ENCODE assay signal across 22 cellular contexts in genomic region chr11:71979094-71979493, GRCh38. TPM values are rescaled to one million over a fixed set of nuclear protein-coding genes. Genes with fewer than 3 reads are reported as not detected.
A peak's percentile ranks its signal among the peaks of the same experiment; 100 is the strongest.
DNase-seq lines count a peak whose midpoint lies in the region; ATAC-seq, FAIRE-seq and TF ChIP-seq lines count a peak whose summit lies in the region.
"Had no signal": no experiment of that assay in that cellular context is flagged by ENCODE, and none has a peak within 500 bp of the region (broad histone marks: within the 10 kb centered on the region; RNA-seq: fewer than 3 reads in every experiment).

No MANE protein-coding gene starts in this region.

- H3K27me3 Mint-ChIP-seq in naive B cell (no peaks in the 10 kb centered on the region), mesothelial cell of epicardium (ENCODE audit: low read depth) (no peaks in the 10 kb centered on the region)
- H3K27me3 Mint-ChIP-seq: CD4-positive, CD25-positive, alpha-beta regulatory T cell; IgD-negative memory B cell had no signal

- H3K4me1 ChIP-seq in HepG2 (ENCODE audit: insufficient read depth, low read length) (no peaks in the 10 kb centered on the region), right lobe of liver (no peaks in the 10 kb centered on the region), breast epithelium (no peaks in the 10 kb centered on the region)
- H3K4me1 ChIP-seq: HAP-1, Peyer's patch had no signal

- CTCF ChIA-PET in HepG2 (lab: Yijun Ruan, JAX; ENCODE audit: low intra/inter-chr PET ratio, low total read pairs): no interaction called here

- 95% methylated on average over 4 of the region's 4 CpGs for WGBS in HepG2 (ENCODE audit: low lambda C conversion rate)
- WGBS in right lobe of liver (ENCODE audit: insufficient coverage, low coverage, low lambda C conversion rate, missing lambda C conversion rate): 96% methylated on average over 3 of the region's 4 CpGs

- in situ Hi-C loops in HepG2 (cut with HindIII; ENCODE audit: extremely low pct_ligation_motif_present, low pct_unique_long_range_greater_than_20kb): no loop called here

- H3K27ac ChIP-seq in HepG2 (ENCODE audit: extremely low read length, insufficient read depth, low read length) (no peak overlapping the region), right lobe of liver (no peak overlapping the region), caudate nucleus (ENCODE audit: low read depth, low read length) (peak overlapping the region; percentile 83), breast epithelium (no peak overlapping the region)
- H3K27ac ChIP-seq: KMS-11, Peyer's patch had no signal

- no peak for TF ChIP-seq RAD21 in HepG2 (CRISPR knock-in tag; IDR thresholded peaks at IDR 0.05)

- intact Hi-C loops in HepG2 (cut with micrococcal nuclease; ENCODE audit: unreplicated experiment) (no loop called here), right lobe of liver (cut with DNase I) (no loop called here), breast epithelium (cut with DNase I; ENCODE audit: low total_unique reads) (no loop called here)

- H3K9me3 Mint-ChIP-seq in naive B cell (no peaks in the 10 kb centered on the region), mesothelial cell of epicardium (no peaks in the 10 kb centered on the region)
- H3K9me3 Mint-ChIP-seq: CD4-positive, CD25-positive, alpha-beta regulatory T cell; IgD-negative memory B cell had no signal

- H4K20me1 ChIP-seq in HepG2 (ENCODE audit: insufficient read depth, low read length): no peaks in the 10 kb centered on the region

- peaks cover 15 to 38% of the 10 kb centered on the region in 2 experiments for H3K36me3 ChIP-seq in HepG2 (replicated peaks in 1 of 2; ENCODE audit: control insufficient read depth in 1 of 2, insufficient read depth in 2 of 2, low read length in 2 of 2)
- peaks cover 0 to 7% (median 3%) of the 10 kb centered on the region in 4 donors for H3K36me3 ChIP-seq in right lobe of liver
- H3K36me3 ChIP-seq in breast epithelium: no peaks in the 10 kb centered on the region

- TF ChIP-seq POLR2A in HepG2 (IDR thresholded peaks at IDR 0.05; ENCODE audit: insufficient read depth in 1 of 2, low read depth in 2 of 2, low read length in 2 of 2) (no peak), right lobe of liver (IDR thresholded peaks at IDR 0.05) (no peak), breast epithelium (IDR thresholded peaks at IDR 0.05) (no peak)

- BruUV-seq in HepG2 (replicated peaks; lab: Mats Ljungman, UMichigan): no TSS peak

- no peak overlapping the region for H3K4me3 Mint-ChIP-seq in naive B cell
- H3K4me3 Mint-ChIP-seq in mesothelial cell of epicardium: no peak overlapping the region
- H3K4me3 Mint-ChIP-seq: CD4-positive, CD25-positive, alpha-beta regulatory T cell; IgD-negative memory B cell had no signal

- H3K27ac Mint-ChIP-seq in naive B cell (peak overlapping the region in 5 of 6 donors; percentile 36 to 80 (median 46)), mesothelial cell of epicardium (no peak overlapping the region)
- H3K27ac Mint-ChIP-seq: CD4-positive, CD25-positive, alpha-beta regulatory T cell had no signal

- no peak overlapping the region for H2AFZ ChIP-seq in HepG2 (ENCODE audit: low read length)

- TF ChIP-seq CTCF in HepG2 (CRISPR knock-in tag; IDR thresholded peaks at IDR 0.05): no peak
- TF ChIP-seq CTCF in right lobe of liver (IDR thresholded peaks at IDR 0.05): no peak
- no peak for TF ChIP-seq CTCF in mesothelial cell of epicardium (IDR thresholded peaks at IDR 0.05; ENCODE audit: unreplicated experiment)
- TF ChIP-seq CTCF in breast epithelium (IDR thresholded peaks at IDR 0.05): no peak

- peaks cover 2% of the 10 kb centered on the region for H3K79me2 ChIP-seq in HepG2 (ENCODE audit: insufficient read depth, low read length)

- H3K9me3 ChIP-seq in HepG2 (ENCODE audit: low read length) (no peaks in the 10 kb centered on the region), right lobe of liver (no peaks in the 10 kb centered on the region), breast epithelium (no peaks in the 10 kb centered on the region)
- H3K9me3 ChIP-seq: HAP-1, Peyer's patch had no signal

- H3K36me3 Mint-ChIP-seq in naive B cell (no peaks in the 10 kb centered on the region), mesothelial cell of epicardium (peaks cover 14% of the 10 kb centered on the region)

- ATAC-seq in HepG2 (no peak), right lobe of liver (no peak), naive B cell (ENCODE audit: low read depth in 2 of 2) (no peak)

- H3K9ac ChIP-seq in HepG2 (ENCODE audit: insufficient read depth, low read depth, low read length): no peak overlapping the region
- H3K9ac ChIP-seq: KMS-11 had no signal

- no peak for FAIRE-seq in HepG2 (lab: Jason Lieb, UNC)
- FAIRE-seq: D721Med had no signal

- DNase-seq in HepG2 (ENCODE audit: low spot score): no peak
- DNase-seq in right lobe of liver: no peak
- DNase-seq in caudate nucleus (lab: John Stamatoyannopoulos, UW): no peak
- DNase-seq in naive B cell: no peak
- no peak for DNase-seq in mesothelial cell of epicardium (ENCODE audit: low spot score in 2 of 2, unreplicated experiment in 2 of 2)
- no peak for DNase-seq in breast epithelium (ENCODE audit: low spot score in 2 of 2)
- no peak for DNase-seq in DMS79 (lab: John Stamatoyannopoulos, UW)
- DNase-seq: 8988T; ACHN; CD4-positive, CD25-positive, alpha-beta regulatory T cell; GOT3; MM.1S; NCI-H2029 treated with DMSO at 0.1 percent for 48 hours; NCI-H446 treated with DMSO at 0.1 percent for 48 hours; NCI-H526; OCI-M1; Peyer's patch; SHP77 treated with DMSO at 0.1 percent for 48 hours had no signal

- H3K4me3 ChIP-seq in HepG2 (replicated peaks in 1 of 3; ENCODE audit: insufficient read depth in 1 of 3, low read depth in 2 of 3, low read length in 3 of 3) (no peak overlapping the region), right lobe of liver (no peak overlapping the region), breast epithelium (no peak overlapping the region)
- H3K4me3 ChIP-seq: HAP-1, Peyer's patch had no signal

- no peak for TF ChIP-seq EP300 in HepG2 (IDR thresholded peaks at IDR 0.05; ENCODE audit: low read depth in 2 of 2, low read length in 2 of 2)
- no peak for TF ChIP-seq EP300 in HepG2 (CRISPR knock-in tag; IDR thresholded peaks at IDR 0.05; ENCODE audit: borderline replicate concordance)

- POLR2A ChIA-PET in HepG2 (lab: Yijun Ruan, JAX): no interaction called here

- peaks cover 13 to 30% (median 28%) of the 10 kb centered on the region in 3 donors for H3K4me1 Mint-ChIP-seq in naive B cell
- no peaks in the 10 kb centered on the region for H3K4me1 Mint-ChIP-seq in mesothelial cell of epicardium

- no peaks in the 10 kb centered on the region for H3K27me3 ChIP-seq in HepG2 (ENCODE audit: control insufficient read depth in 1 of 2, insufficient read depth in 2 of 2, low read length in 2 of 2)
- no peaks in the 10 kb centered on the region for H3K27me3 ChIP-seq in right lobe of liver
- H3K27me3 ChIP-seq in breast epithelium: no peaks in the 10 kb centered on the region
- H3K27me3 ChIP-seq: Peyer's patch had no signal

- H3K4me2 ChIP-seq in HepG2 (ENCODE audit: low read depth, low read length): no peak overlapping the region
- H3K4me2 ChIP-seq: KMS-11 had no signal

RNA-seq across cellular contexts. Expression of gene IL18BP, which starts 19.6 kb away (rescaled TPM):
- total RNA-seq in HepG2 (2016; rRNA removed; fragmentation: Illumina TruSeq; extraction: Trizol) (1.0 and 4.1 TPM in 2 replicates), right lobe of liver (10 to 100 TPM in 1 of 6 experiments, 1 to 10 TPM in 5; 2.2 to 13.0 (median 3.7) TPM), mesothelial cell of epicardium (18.4 to 20.9 TPM (median 18.6 TPM) in 3 replicates), breast epithelium (10 to 100 TPM in 2 of 3 donors, 1 to 10 TPM in 1; 2.6 to 10.4 (median 10.2) TPM)
- total RNA-seq in HepG2 (2016; cell fraction: cytosol; rRNA removed; fragmentation: Illumina TruSeq; extraction: Trizol; ENCODE audit: low read depth): 0.40 and 0.44 TPM in 2 replicates
- total RNA-seq in HepG2 (2016; cell fraction: insoluble cytoplasmic fraction; rRNA removed; fragmentation: Illumina TruSeq; extraction: Trizol): 0.56 and 5.0 TPM in 2 replicates
- total RNA-seq in HepG2 (2016; cell fraction: membrane; rRNA removed; fragmentation: Illumina TruSeq; extraction: Trizol): 0.83 and 0.93 TPM in 2 replicates
- 9.0 and 13.2 TPM in 2 replicates for total RNA-seq in HepG2 (2016; cell fraction: nucleus; rRNA removed; fragmentation: Illumina TruSeq; extraction: Trizol)
- polyA plus RNA-seq in HepG2 (2011; rRNA removed) (12.6 and 12.8 TPM in 2 replicates), naive B cell (ENCODE audit: low read depth in 6 of 6) (10 to 100 TPM in 1 of 6 donors, 1 to 10 TPM in 5; 2.1 to 10.4 (median 5.7) TPM)
- 2.0 and 3.4 TPM in 2 replicates for polyA plus RNA-seq in HepG2 (2011; cell fraction: cytosol; rRNA removed)
- polyA plus RNA-seq in HepG2 (2011; cell fraction: nucleus; rRNA removed): 74.1 and 107 TPM in 2 replicates
- 6.4 and 9.6 TPM in 2 replicates for polyA plus RNA-seq in HepG2 (2012)
- polyA plus RNA-seq in HepG2 (2016; cell fraction: cytosol; fragmentation: Illumina TruSeq; extraction: Trizol; ENCODE audit: low read depth): 0.65 and 0.94 TPM in 2 replicates
- polyA plus RNA-seq in HepG2 (2016; cell fraction: insoluble cytoplasmic fraction; fragmentation: Illumina TruSeq; extraction: Trizol; ENCODE audit: low read depth): 0.89 and 1.3 TPM in 2 replicates
- polyA plus RNA-seq in HepG2 (2016; cell fraction: membrane; fragmentation: Illumina TruSeq; extraction: Trizol; ENCODE audit: low read depth): 1.1 and 1.4 TPM in 2 replicates
- 40.3 and 43.0 TPM in 2 replicates for polyA plus RNA-seq in HepG2 (2016; cell fraction: nucleus; fragmentation: Illumina TruSeq; extraction: Trizol; ENCODE audit: insufficient read depth, low read depth)
- 13.0 and 17.5 TPM in 2 replicates for polyA minus RNA-seq in HepG2 (2011; rRNA and poly(A)+ RNA removed; ENCODE audit: low replicate concordance)
- 1.2 and 1.4 TPM in 2 replicates for polyA minus RNA-seq in HepG2 (2011; cell fraction: cytosol; rRNA and poly(A)+ RNA removed)
- 18.8 and 20.0 TPM in 2 replicates for polyA minus RNA-seq in HepG2 (2011; cell fraction: nucleus; rRNA and poly(A)+ RNA removed)

RNA-seq across cellular contexts. Expression of gene RNF121, which starts 50.2 kb away (rescaled TPM):
- total RNA-seq in HepG2 (2016; rRNA removed; fragmentation: Illumina TruSeq; extraction: Trizol) (18.9 and 28.6 TPM in 2 replicates), right lobe of liver (10 to 100 TPM; 14.8 to 23.7 (median 18.9) TPM), mesothelial cell of epicardium (48.3 to 55.4 TPM (median 52.2 TPM) in 3 replicates), breast epithelium (10 to 100 TPM; 21.8 to 39.0 (median 37.3) TPM)
- 8.5 and 9.6 TPM in 2 replicates for total RNA-seq in HepG2 (2016; cell fraction: cytosol; rRNA removed; fragmentation: Illumina TruSeq; extraction: Trizol; ENCODE audit: low read depth)
- 16.8 and 27.6 TPM in 2 replicates for total RNA-seq in HepG2 (2016; cell fraction: insoluble cytoplasmic fraction; rRNA removed; fragmentation: Illumina TruSeq; extraction: Trizol)
- total RNA-seq in HepG2 (2016; cell fraction: membrane; rRNA removed; fragmentation: Illumina TruSeq; extraction: Trizol): 14.5 and 17.2 TPM in 2 replicates
- 42.0 and 47.9 TPM in 2 replicates for total RNA-seq in HepG2 (2016; cell fraction: nucleus; rRNA removed; fragmentation: Illumina TruSeq; extraction: Trizol)
- polyA plus RNA-seq in HepG2 (2011; rRNA removed) (41.9 and 44.3 TPM in 2 replicates), naive B cell (ENCODE audit: low read depth in 6 of 6) (10 to 100 TPM in 2 of 6 donors, 1 to 10 TPM in 4; 6.5 to 11.3 (median 9.2) TPM)
- 25.0 and 29.9 TPM in 2 replicates for polyA plus RNA-seq in HepG2 (2011; cell fraction: cytosol; rRNA removed)
- polyA plus RNA-seq in HepG2 (2011; cell fraction: nucleus; rRNA removed): 100 and 122 TPM in 2 replicates
- polyA plus RNA-seq in HepG2 (2012): 30.5 and 30.7 TPM in 2 replicates
- polyA plus RNA-seq in HepG2 (2016; cell fraction: cytosol; fragmentation: Illumina TruSeq; extraction: Trizol; ENCODE audit: low read depth): 6.6 and 7.8 TPM in 2 replicates
- 16.9 and 18.4 TPM in 2 replicates for polyA plus RNA-seq in HepG2 (2016; cell fraction: insoluble cytoplasmic fraction; fragmentation: Illumina TruSeq; extraction: Trizol; ENCODE audit: low read depth)
- 12.1 and 14.4 TPM in 2 replicates for polyA plus RNA-seq in HepG2 (2016; cell fraction: membrane; fragmentation: Illumina TruSeq; extraction: Trizol; ENCODE audit: low read depth)
- polyA plus RNA-seq in HepG2 (2016; cell fraction: nucleus; fragmentation: Illumina TruSeq; extraction: Trizol; ENCODE audit: insufficient read depth, low read depth): 57.4 and 74.3 TPM in 2 replicates
- 76.8 and 102 TPM in 2 replicates for polyA minus RNA-seq in HepG2 (2011; rRNA and poly(A)+ RNA removed; ENCODE audit: low replicate concordance)
- 13.9 and 20.8 TPM in 2 replicates for polyA minus RNA-seq in HepG2 (2011; cell fraction: cytosol; rRNA and poly(A)+ RNA removed)
- 80.1 TPM in 2 replicates for polyA minus RNA-seq in HepG2 (2011; cell fraction: nucleus; rRNA and poly(A)+ RNA removed)

RNA-seq across cellular contexts. Expression of gene XNDC1N, which starts 50.7 kb away (rescaled TPM):
- total RNA-seq in HepG2 (2016; rRNA removed; fragmentation: Illumina TruSeq; extraction: Trizol): 6.3 and 7.5 TPM in 2 replicates
- total RNA-seq in HepG2 (2016; cell fraction: cytosol; rRNA removed; fragmentation: Illumina TruSeq; extraction: Trizol; ENCODE audit: low read depth): 3.3 and 3.9 TPM in 2 replicates
- total RNA-seq in HepG2 (2016; cell fraction: insoluble cytoplasmic fraction; rRNA removed; fragmentation: Illumina TruSeq; extraction: Trizol): 6.2 and 8.6 TPM in 2 replicates
- total RNA-seq in HepG2 (2016; cell fraction: membrane; rRNA removed; fragmentation: Illumina TruSeq; extraction: Trizol): 2.8 and 3.2 TPM in 2 replicates
- 26.2 and 30.4 TPM in 2 replicates for total RNA-seq in HepG2 (2016; cell fraction: nucleus; rRNA removed; fragmentation: Illumina TruSeq; extraction: Trizol)
- polyA plus RNA-seq in HepG2 (2011; rRNA removed): 2.7 and 3.4 TPM in 2 replicates
- 1.9 and 2.0 TPM in 2 replicates for polyA plus RNA-seq in HepG2 (2011; cell fraction: cytosol; rRNA removed)
- polyA plus RNA-seq in HepG2 (2011; cell fraction: nucleus; rRNA removed): 9.8 and 10.5 TPM in 2 replicates
- polyA plus RNA-seq in HepG2 (2012): 1.8 and 3.0 TPM in 2 replicates
- polyA plus RNA-seq in HepG2 (2016; cell fraction: cytosol; fragmentation: Illumina TruSeq; extraction: Trizol; ENCODE audit: low read depth): 0.81 and 1.0 TPM in 2 replicates
- polyA plus RNA-seq in HepG2 (2016; cell fraction: insoluble cytoplasmic fraction; fragmentation: Illumina TruSeq; extraction: Trizol; ENCODE audit: low read depth): 3.4 and 3.6 TPM in 2 replicates
- polyA plus RNA-seq in HepG2 (2016; cell fraction: membrane; fragmentation: Illumina TruSeq; extraction: Trizol; ENCODE audit: low read depth): 0.71 and 2.2 TPM in 2 replicates
- polyA plus RNA-seq in HepG2 (2016; cell fraction: nucleus; fragmentation: Illumina TruSeq; extraction: Trizol; ENCODE audit: insufficient read depth, low read depth): 7.4 and 7.6 TPM in 2 replicates
- polyA minus RNA-seq in HepG2 (2011; rRNA and poly(A)+ RNA removed; ENCODE audit: low replicate concordance): 11.7 and 28.4 TPM in 2 replicates
- polyA minus RNA-seq in HepG2 (2011; cell fraction: cytosol; rRNA and poly(A)+ RNA removed): 2.0 and 3.7 TPM in 2 replicates
- polyA minus RNA-seq in HepG2 (2011; cell fraction: nucleus; rRNA and poly(A)+ RNA removed): 40.4 and 41.6 TPM in 2 replicates
- total RNA-seq in right lobe of liver: 1 to 10 TPM in 5 of 6 experiments, under 1 TPM in 1; 0.74 to 4.1 (median 2.2) TPM
- polyA plus RNA-seq in naive B cell (ENCODE audit: low read depth in 6 of 6): 1 to 10 TPM; 4.5 to 8.4 (median 6.0) TPM
- total RNA-seq in mesothelial cell of epicardium: 14.3 to 16.8 TPM (median 14.6 TPM) in 3 replicates
- 10 to 100 TPM; 10.2 to 14.0 (median 12.8) TPM for total RNA-seq in breast epithelium
